In the genomic region with DNA sequence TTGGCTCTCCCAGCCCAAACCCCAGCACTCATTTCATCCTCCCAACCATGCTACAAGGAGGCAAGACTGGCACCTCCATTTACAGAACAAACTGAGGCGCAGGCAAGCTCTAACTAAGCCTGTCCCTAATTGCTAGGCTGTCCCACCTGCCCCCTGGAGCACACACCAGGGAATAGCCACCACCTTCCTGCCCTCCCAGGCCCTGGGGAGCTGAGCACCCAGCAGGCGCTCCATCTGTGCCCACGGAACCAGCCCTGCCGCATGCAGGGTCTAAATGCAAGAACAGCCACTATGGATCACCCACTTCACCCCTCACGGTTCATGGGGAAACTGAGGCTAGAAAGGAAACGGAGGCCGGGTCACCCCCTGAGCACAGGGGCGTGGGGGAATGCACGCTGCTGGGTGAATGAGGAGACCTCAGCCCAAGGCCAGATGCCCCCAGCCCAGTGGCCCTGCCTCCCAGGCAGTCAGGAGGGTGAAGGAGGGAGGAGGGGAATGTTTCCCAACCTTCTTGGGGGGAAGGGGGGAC, we compare ENCODE assay signal across 17 cellular contexts. TPM values are rescaled to one million over a fixed set of nuclear protein-coding genes. Genes with fewer than 3 reads are reported as not detected.
DNase-seq lines count a peak whose midpoint lies in the region; ATAC-seq and TF ChIP-seq lines count a peak whose summit lies in the region.
"Had no signal": no experiment of that assay in that cellular context is flagged by ENCODE, and none has a peak within 500 bp of the region (broad histone marks: within the 10 kb centered on the region; RNA-seq: fewer than 3 reads in every experiment).

No MANE protein-coding gene starts in this region.

- H3K4me1 ChIP-seq in BLaER1 treated with 17β-estradiol and CSF1 and Interleukin-3, amounts not matched to agents 10 nM and 100 nM: peaks cover 0 to 37% (median 20%) of the 10 kb centered on the region in 10 experiments; a peak in 16 of 20 replicates
- H3K4me1 ChIP-seq in left ventricle myocardium inferior: peaks cover 36% of the 10 kb centered on the region
- H3K4me1 ChIP-seq: SJSA1 had no signal

- H3K27ac ChIP-seq in BLaER1 treated with 17β-estradiol and CSF1 and Interleukin-3, amounts not matched to agents 10 nM and 100 nM: no peak overlapping the region
- H3K27ac ChIP-seq in angular gyrus (ENCODE audit: low read depth, low read length) (peak overlapping the region; percentile 14), left ventricle myocardium inferior (replicated peaks) (peak overlapping the region; percentile 40)
- H3K27ac ChIP-seq: SJSA1 had no signal

- ATAC-seq in GM19324 (IDR thresholded peaks at IDR 0.05; ENCODE audit: low FRiP score, unreplicated experiment): no peak
- ATAC-seq: activated CD8-positive, alpha-beta T cell treated with anti-CD3 and anti-CD28 coated beads for 36 hours; activated T-helper 17 cell treated with anti-CD3 and anti-CD28 coated beads, Interleukin-2, amount 50 U/mL, for 72 hours; stimulated activated effector memory CD8-positive, alpha-beta T cell treated with anti-CD3 and anti-CD28 coated beads, Interleukin-12 subunit alpha, Interleukin-12 subunit beta, amount 100 ng/mL, for 72 hours had no signal

- H3K9ac ChIP-seq in BLaER1 treated with 17β-estradiol and CSF1 and Interleukin-3, amounts not matched to agents 10 nM and 100 nM: no peak overlapping the region

- no peak overlapping the region for H3K4me3 ChIP-seq in BLaER1 treated with 17β-estradiol and CSF1 and Interleukin-3, amounts not matched to agents 10 nM and 100 nM
- H3K4me3 ChIP-seq in left ventricle myocardium inferior: no peak overlapping the region
- H3K4me3 ChIP-seq: SJSA1 had no signal

- no peaks in the 10 kb centered on the region for H3K9me3 Mint-ChIP-seq in activated T-helper 2 cell treated with anti-CD3 and anti-CD28 coated beads, Interferon-gamma antibody, Interleukin-2, Interleukin-4, amounts not matched to agents 10 μg/mL and 5 μg/mL and 100 μg/mL, durations not matched to agents 14 hours and 24 hours and 36 hours
- H3K9me3 Mint-ChIP-seq: activated CD8-positive, alpha-beta T cell treated with anti-CD3 and anti-CD28 coated beads for 36 hours; activated T-helper 17 cell treated with anti-CD3 and anti-CD28 coated beads, Interleukin-2, amount 50 U/mL, for 72 hours; stimulated activated effector memory CD8-positive, alpha-beta T cell treated with anti-CD3 and anti-CD28 coated beads, Interleukin-12 subunit alpha, Interleukin-12 subunit beta, amount 100 ng/mL, for 72 hours had no signal

- no peak overlapping the region for H3K27ac Mint-ChIP-seq in activated T-helper 2 cell treated with anti-CD3 and anti-CD28 coated beads, Interferon-gamma antibody, Interleukin-2, Interleukin-4, amounts not matched to agents 10 μg/mL and 5 μg/mL and 100 μg/mL, durations not matched to agents 14 hours and 24 hours and 36 hours
- H3K27ac Mint-ChIP-seq: activated CD8-positive, alpha-beta T cell treated with anti-CD3 and anti-CD28 coated beads for 36 hours; activated T-helper 17 cell treated with anti-CD3 and anti-CD28 coated beads, Interleukin-2, amount 50 U/mL, for 72 hours had no signal

- peaks cover 0 to 33% (median 0%) of the 10 kb centered on the region in 11 experiments; a peak in 8 of 22 replicates for H3K36me3 ChIP-seq in BLaER1 treated with 17β-estradiol and CSF1 and Interleukin-3, amounts not matched to agents 10 nM and 100 nM
- H3K36me3 ChIP-seq in left ventricle myocardium inferior: peaks cover 47% of the 10 kb centered on the region

- intact Hi-C loops in left ventricle myocardium inferior (cut with micrococcal nuclease): no loop called here
- intact Hi-C loops in posterior vena cava (cut with DNase I): loop anchor here in 1 of 2 donors (10.0 kb wide), 1 partner anchor 168 kb away; no protein-coding TSS in a partner anchor
- intact Hi-C loops in activated T-helper 2 cell treated with anti-CD3 and anti-CD28 coated beads, Interferon-gamma antibody, Interleukin-2, Interleukin-4, amounts not matched to agents 10 μg/mL and 5 μg/mL and 100 μg/mL, durations not matched to agents 14 hours and 24 hours and 36 hours (cut with micrococcal nuclease): no loop called here

- H3K27me3 ChIP-seq in BLaER1 treated with 17β-estradiol and CSF1 and Interleukin-3, amounts not matched to agents 10 nM and 100 nM: 0 out of 22 replicates have a peak, but pooled peaks cover 0 to 3% (median 0%) of the 10 kb centered on the region in 11 experiments
- H3K27me3 ChIP-seq in left ventricle myocardium inferior (ENCODE audit: low read depth): no peaks in the 10 kb centered on the region
- H3K27me3 ChIP-seq: SJSA1 had no signal

- DNase-seq in left ventricle myocardium inferior: no peak
- peak; percentile 37 for DNase-seq in posterior vena cava (ENCODE audit: low spot score)
- DNase-seq in NCI-H187 treated with DMSO at 0.1 percent for 48 hours (lab: John Stamatoyannopoulos, UW): no peak
- DNase-seq in NCI-H1092 (lab: John Stamatoyannopoulos, UW): no peak
- no peak for DNase-seq in activated T-helper 2 cell treated with anti-CD3 and anti-CD28 coated beads, Interferon-gamma antibody, Interleukin-2, Interleukin-4, amounts not matched to agents 10 μg/mL and 5 μg/mL and 100 μg/mL, durations not matched to agents 14 hours and 24 hours and 36 hours (ENCODE audit: low spot score)
- DNase-seq: activated CD8-positive, alpha-beta T cell treated with anti-CD3 and anti-CD28 coated beads for 36 hours; effector CD4-positive, alpha-beta T cell; foreskin fibroblast; GOT3; NCI-H2171; stimulated activated CD4-positive, alpha-beta T cell treated with anti-CD3 and anti-CD28 coated beads, Interleukin-4, amount 100 ng/mL, for 4 hours had no signal

- no peaks in the 10 kb centered on the region for H3K27me3 Mint-ChIP-seq in activated T-helper 2 cell treated with anti-CD3 and anti-CD28 coated beads, Interferon-gamma antibody, Interleukin-2, Interleukin-4, amounts not matched to agents 10 μg/mL and 5 μg/mL and 100 μg/mL, durations not matched to agents 14 hours and 24 hours and 36 hours (ENCODE audit: low read depth)
- H3K27me3 Mint-ChIP-seq: activated CD8-positive, alpha-beta T cell treated with anti-CD3 and anti-CD28 coated beads for 36 hours; activated T-helper 17 cell treated with anti-CD3 and anti-CD28 coated beads, Interleukin-2, amount 50 U/mL, for 72 hours had no signal

- H3K4me2 ChIP-seq in BLaER1 treated with 17β-estradiol and CSF1 and Interleukin-3, amounts not matched to agents 10 nM and 100 nM: peak overlapping the region in 7 of 11 experiments; percentile 24 to 63 (median 40); a peak in 15 of 22 replicates

- no peaks in the 10 kb centered on the region for H3K36me3 Mint-ChIP-seq in activated T-helper 2 cell treated with anti-CD3 and anti-CD28 coated beads, Interferon-gamma antibody, Interleukin-2, Interleukin-4, amounts not matched to agents 10 μg/mL and 5 μg/mL and 100 μg/mL, durations not matched to agents 14 hours and 24 hours and 36 hours (ENCODE audit: low read depth)

- TF ChIP-seq CTCF in left ventricle myocardium inferior (IDR thresholded peaks at IDR 0.05; ENCODE audit: borderline replicate concordance): no peak

- H3K4me1 Mint-ChIP-seq in activated T-helper 2 cell treated with anti-CD3 and anti-CD28 coated beads, Interferon-gamma antibody, Interleukin-2, Interleukin-4, amounts not matched to agents 10 μg/mL and 5 μg/mL and 100 μg/mL, durations not matched to agents 14 hours and 24 hours and 36 hours (ENCODE audit: low read depth): no peaks in the 10 kb centered on the region

- peaks cover 0 to 39% (median 14%) of the 10 kb centered on the region in 11 experiments; a peak in 10 of 22 replicates for H4K20me1 ChIP-seq in BLaER1 treated with 17β-estradiol and CSF1 and Interleukin-3, amounts not matched to agents 10 nM and 100 nM

- no peak overlapping the region for H3K4me3 Mint-ChIP-seq in activated T-helper 2 cell treated with anti-CD3 and anti-CD28 coated beads, Interferon-gamma antibody, Interleukin-2, Interleukin-4, amounts not matched to agents 10 μg/mL and 5 μg/mL and 100 μg/mL, durations not matched to agents 14 hours and 24 hours and 36 hours (ENCODE audit: low read depth)
- H3K4me3 Mint-ChIP-seq: activated CD8-positive, alpha-beta T cell treated with anti-CD3 and anti-CD28 coated beads for 36 hours; activated T-helper 17 cell treated with anti-CD3 and anti-CD28 coated beads, Interleukin-2, amount 50 U/mL, for 72 hours; stimulated activated effector memory CD8-positive, alpha-beta T cell treated with anti-CD3 and anti-CD28 coated beads, Interleukin-12 subunit alpha, Interleukin-12 subunit beta, amount 100 ng/mL, for 72 hours had no signal

- peaks cover 0 to 15% (median 5%) of the 10 kb centered on the region in 11 experiments; a peak in 5 of 22 replicates for H3K9me3 ChIP-seq in BLaER1 treated with 17β-estradiol and CSF1 and Interleukin-3, amounts not matched to agents 10 nM and 100 nM (replicated peaks in 1 of 11)
- H3K9me3 ChIP-seq in left ventricle myocardium inferior (replicated peaks): no peaks in the 10 kb centered on the region
- H3K9me3 ChIP-seq: SJSA1 had no signal

RNA-seq across cellular contexts. Expression of gene PDGFA, which starts 16.5 kb away (rescaled TPM):
- total RNA-seq in left ventricle myocardium inferior (26.0 TPM), posterior vena cava (10 to 100 TPM; 54.1 to 63.1 TPM)
- total RNA-seq in activated T-helper 2 cell treated with anti-CD3 and anti-CD28 coated beads, Interferon-gamma antibody, Interleukin-2, Interleukin-4, amounts not matched to agents 10 μg/mL and 5 μg/mL and 100 μg/mL, durations not matched to agents 14 hours and 24 hours and 36 hours: 10.6 and 11.9 TPM in 2 replicates

Comparison
In these comparisons a context has a peak if more than half of its experiments do, and no peak if none do; other contexts are left out.
1. H3K27ac ChIP-seq: peak in angular gyrus (single experiment) and left ventricle myocardium inferior (single experiment); none in BLaER1 treated with 17β-estradiol and CSF1 and Interleukin-3, amounts not matched to agents 10 nM and 100 nM (0 of 11).